Comparison of ENCODE assay signal across 9 cellular contexts in the genomic region with DNA sequence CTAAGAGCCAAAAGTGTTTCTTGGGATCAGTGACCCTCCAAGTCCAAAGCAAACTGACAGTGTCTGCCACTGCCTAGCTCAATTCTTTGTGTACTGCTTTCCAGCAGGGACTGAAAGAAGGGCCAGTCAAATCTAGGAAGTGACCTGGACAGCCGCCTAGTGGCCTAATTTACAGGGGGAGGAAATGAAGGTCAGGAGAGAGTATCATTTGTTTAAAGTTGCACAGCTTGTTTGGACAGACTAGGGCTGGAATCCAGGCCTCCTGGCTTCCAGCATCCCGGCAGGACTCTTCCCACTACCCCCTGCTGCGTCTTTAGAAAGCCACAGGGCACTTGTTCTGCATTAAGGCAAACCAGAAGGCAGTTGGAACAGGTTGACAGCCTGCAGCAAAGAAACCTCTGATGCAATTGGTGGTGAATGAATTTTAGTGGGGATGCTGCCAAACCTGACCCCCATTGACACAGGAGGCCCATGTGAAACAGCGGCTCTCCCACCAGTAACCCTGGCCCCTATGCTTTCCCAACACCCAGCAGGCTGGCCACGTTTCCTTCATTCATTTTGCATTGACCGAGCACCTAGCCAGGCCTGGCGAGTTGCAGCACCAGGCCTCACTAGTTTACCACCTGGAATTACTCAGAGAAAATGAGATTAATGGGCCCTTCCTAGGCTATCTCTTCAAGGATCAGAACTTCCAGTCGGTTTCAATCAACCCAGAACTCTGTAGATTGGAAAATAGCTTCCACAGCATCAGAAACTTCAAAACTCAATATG. TPM values are rescaled to one million over a fixed set of nuclear protein-coding genes. Genes with fewer than 3 reads are reported as not detected.
DNase-seq lines count a peak whose midpoint lies in the region; ATAC-seq and TF ChIP-seq lines count a peak whose summit lies in the region.
"Had no signal": no experiment of that assay in that cellular context is flagged by ENCODE, and none has a peak within 500 bp of the region (broad histone marks: within the 10 kb centered on the region; RNA-seq: fewer than 3 reads in every experiment).

No MANE protein-coding gene starts in this region.

- no peak overlapping the region for H3K4me3 Mint-ChIP-seq in activated CD4-positive, alpha-beta T cell treated with anti-CD3 and anti-CD28 coated beads, Interleukin-2, amount 10 ng/mL, durations not matched to agents 7 days and 5 days
- H3K4me3 Mint-ChIP-seq: IgD-negative memory B cell had no signal

- H3K27ac Mint-ChIP-seq in activated CD4-positive, alpha-beta T cell treated with anti-CD3 and anti-CD28 coated beads, Interleukin-2, amount 10 ng/mL, durations not matched to agents 7 days and 5 days, result no peak overlapping the region
- H3K27ac Mint-ChIP-seq: IgD-negative memory B cell had no signal

- no peaks in the 10 kb centered on the region for H3K9me2 ChIP-seq in Loucy (replicated peaks; ENCODE audit: low read depth, low read length)

- H3K9ac ChIP-seq in Loucy (ENCODE audit: low read depth, low read length, poor library complexity, severe bottlenecking), result no peak overlapping the region

- no peaks in the 10 kb centered on the region for H3K4me1 ChIP-seq in Loucy (ENCODE audit: insufficient read depth, low read length, poor library complexity, severe bottlenecking)

- POLR2A ChIA-PET in activated CD4-positive, alpha-beta T cell treated with anti-CD3 and anti-CD28 coated beads, Interleukin-2, amount 10 ng/mL, durations not matched to agents 7 days and 5 days (lab: Charles Lee), result no interaction called here

- no peaks in the 10 kb centered on the region for H3K27me3 ChIP-seq in Loucy (ENCODE audit: insufficient read depth, low read length, poor library complexity, severe bottlenecking)

- CTCF ChIA-PET in activated CD4-positive, alpha-beta T cell treated with anti-CD3 and anti-CD28 coated beads, Interleukin-2, amount 10 ng/mL, durations not matched to agents 7 days and 5 days (lab: Charles Lee), result no interaction called here

- no peak for ATAC-seq in HG03025 (IDR thresholded peaks at IDR 0.05; ENCODE audit: low FRiP score, unreplicated experiment)

- H3K4me3 ChIP-seq in Loucy (ENCODE audit: low read length, poor library complexity, severe bottlenecking), result no peak overlapping the region

- no peaks in the 10 kb centered on the region for H3K9me3 ChIP-seq in Loucy (ENCODE audit: insufficient read depth, low read depth, low read length)

- H3F3A ChIP-seq in Loucy (ENCODE audit: low read depth), result no peaks in the 10 kb centered on the region

- H2AFZ ChIP-seq in Loucy (ENCODE audit: low read length), result no peak overlapping the region

- H3K4me2 ChIP-seq in Loucy (ENCODE audit: low read depth, low read length, poor library complexity, severe bottlenecking), result no peak overlapping the region

- H3K4me1 Mint-ChIP-seq in activated CD4-positive, alpha-beta T cell treated with anti-CD3 and anti-CD28 coated beads, Interleukin-2, amount 10 ng/mL, durations not matched to agents 7 days and 5 days, result no peaks in the 10 kb centered on the region
- H3K4me1 Mint-ChIP-seq: IgD-negative memory B cell had no signal

- H3K27me3 Mint-ChIP-seq in activated CD4-positive, alpha-beta T cell treated with anti-CD3 and anti-CD28 coated beads, Interleukin-2, amount 10 ng/mL, durations not matched to agents 7 days and 5 days, result no peaks in the 10 kb centered on the region

- no peaks in the 10 kb centered on the region for H3K36me3 ChIP-seq in Loucy (ENCODE audit: insufficient read depth, low read length)

- DNase-seq in AG08396 (ENCODE audit: low spot score), result peak; percentile 34
- DNase-seq in dermis blood vessel endothelial cell, result peak; percentile 61
- DNase-seq in midbrain (lab: John Stamatoyannopoulos, UW), result peak; percentile 62
- DNase-seq in activated CD4-positive, alpha-beta T cell treated with anti-CD3 and anti-CD28 coated beads, Interleukin-2, amount 10 ng/mL, durations not matched to agents 7 days and 5 days, result no peak
- DNase-seq in UCSD-AML1 (lab: John Stamatoyannopoulos, UW; ENCODE audit: unreplicated experiment), result no peak
- no peak for DNase-seq in NCI-H146 (lab: John Stamatoyannopoulos, UW)

- H3K9me3 Mint-ChIP-seq in activated CD4-positive, alpha-beta T cell treated with anti-CD3 and anti-CD28 coated beads, Interleukin-2, amount 10 ng/mL, durations not matched to agents 7 days and 5 days, result no peaks in the 10 kb centered on the region
- H3K9me3 Mint-ChIP-seq: IgD-negative memory B cell had no signal

- H3K36me3 Mint-ChIP-seq in activated CD4-positive, alpha-beta T cell treated with anti-CD3 and anti-CD28 coated beads, Interleukin-2, amount 10 ng/mL, durations not matched to agents 7 days and 5 days (ENCODE audit: low read depth), result no peaks in the 10 kb centered on the region

- TF ChIP-seq CTCF in Loucy (conservative IDR thresholded peaks at IDR 0.05; ENCODE audit: low read length), result peak; percentile 33

- no peaks in the 10 kb centered on the region for H4K20me1 ChIP-seq in Loucy (ENCODE audit: insufficient read depth, low read length, poor library complexity, severe bottlenecking)

- H3K79me2 ChIP-seq in Loucy (ENCODE audit: insufficient read depth, low read length), result no peaks in the 10 kb centered on the region

RNA-seq across cellular contexts. Expression of gene GALNT16, which starts 28.2 kb away (rescaled TPM):
- total RNA-seq in dermis blood vessel endothelial cell, result 0.17 and 0.19 TPM in 2 replicates
- not detected for total RNA-seq in activated CD4-positive, alpha-beta T cell treated with anti-CD3 and anti-CD28 coated beads, Interleukin-2, amount 10 ng/mL, durations not matched to agents 7 days and 5 days

Comparison
In these comparisons a context has a peak if more than half of its experiments do, and no peak if none do; other contexts are left out.
1. DNase-seq: peak in AG08396 (single experiment), dermis blood vessel endothelial cell (single experiment) and midbrain (single experiment); none in activated CD4-positive, alpha-beta T cell treated with anti-CD3 and anti-CD28 coated beads, Interleukin-2, amount 10 ng/mL, durations not matched to agents 7 days and 5 days (single experiment), UCSD-AML1 (single experiment) and NCI-H146 (single experiment).